ENCODE assay signal across 22 cellular contexts in genomic region chr3:95815828-95816227, GRCh38.
A peak's percentile ranks its signal among the peaks of the same experiment; 100 is the strongest.
DNase-seq lines count a peak whose midpoint lies in the region; ATAC-seq and TF ChIP-seq lines count a peak whose summit lies in the region.
"Had no signal": no experiment of that assay in that cellular context is flagged by ENCODE, and none has a peak within 500 bp of the region (broad histone marks: within the 10 kb centered on the region; RNA-seq: fewer than 3 reads in every experiment).

No MANE protein-coding gene starts in this region.

- no peaks in the 10 kb centered on the region for H3K4me1 ChIP-seq in left ventricle myocardium inferior
- H3K4me1 ChIP-seq: BLaER1 treated with 17β-estradiol and CSF1 and Interleukin-3, amounts not matched to agents 10 nM and 100 nM; Peyer's patch had no signal

- no peaks in the 10 kb centered on the region for H3K27me3 ChIP-seq in left ventricle myocardium inferior (ENCODE audit: low read depth)
- H3K27me3 ChIP-seq: BLaER1 treated with 17β-estradiol and CSF1 and Interleukin-3, amounts not matched to agents 10 nM and 100 nM; Peyer's patch had no signal

- H3K27ac ChIP-seq in left ventricle myocardium inferior (replicated peaks) = no peak overlapping the region
- H3K27ac ChIP-seq: BLaER1 treated with 17β-estradiol and CSF1 and Interleukin-3, amounts not matched to agents 10 nM and 100 nM; GM23248; Peyer's patch; SK-N-MC had no signal

- ATAC-seq in left cardiac atrium = no peak
- ATAC-seq in HG03460 (IDR thresholded peaks at IDR 0.05; ENCODE audit: unreplicated experiment) = no peak

- peak; percentile 19 for DNase-seq in left cardiac atrium
- DNase-seq in left ventricle myocardium inferior = no peak
- DNase-seq in amniotic epithelial cell (ENCODE audit: low read depth) = peak; percentile 51
- peak; percentile 96 for DNase-seq in islet precursor cell
- DNase-seq in NCI-H2081 treated with DMSO at 0.1 percent for 48 hours (lab: John Stamatoyannopoulos, UW) = no peak
- no peak for DNase-seq in ecto neural progenitor cell (ENCODE audit: low spot score)
- no peak for DNase-seq in NCI-H128 (lab: John Stamatoyannopoulos, UW; ENCODE audit: unreplicated experiment)
- DNase-seq: 8988T; CD8-positive, alpha-beta memory T cell; DMS79 treated with DMSO at 0.1 percent for 48 hours; GM23248; HCEC 1CT; KBM-7; NCI-H1048; NCI-H146; NCI-H2081; NCI-H524 treated with DMSO at 0.1 percent for 48 hours; Peyer's patch; Right ventricle myocardium superior had no signal

- intact Hi-C loops in left cardiac atrium (cut with DNase I) (no loop called here), left ventricle myocardium inferior (cut with micrococcal nuclease) (no loop called here)

- H3K4me3 ChIP-seq in left ventricle myocardium inferior = no peak overlapping the region
- H3K4me3 ChIP-seq: BLaER1 treated with 17β-estradiol and CSF1 and Interleukin-3, amounts not matched to agents 10 nM and 100 nM; GM23248; Peyer's patch; SK-N-MC had no signal

- H3K9me3 ChIP-seq in left ventricle myocardium inferior (replicated peaks) = no peaks in the 10 kb centered on the region
- H3K9me3 ChIP-seq: BLaER1 treated with 17β-estradiol and CSF1 and Interleukin-3, amounts not matched to agents 10 nM and 100 nM; Peyer's patch had no signal

- no peak for TF ChIP-seq CTCF in left ventricle myocardium inferior (IDR thresholded peaks at IDR 0.05; ENCODE audit: borderline replicate concordance)

- no peaks in the 10 kb centered on the region for H3K36me3 ChIP-seq in left ventricle myocardium inferior
- H3K36me3 ChIP-seq: BLaER1 treated with 17β-estradiol and CSF1 and Interleukin-3, amounts not matched to agents 10 nM and 100 nM; Peyer's patch had no signal

Comparison
In these comparisons a context has a peak if more than half of its experiments do, and no peak if none do; other contexts are left out.
1. DNase-seq: peak in left cardiac atrium (single experiment), amniotic epithelial cell (single experiment) and islet precursor cell (single experiment); none in left ventricle myocardium inferior (single experiment), NCI-H2081 treated with DMSO at 0.1 percent for 48 hours (single experiment), ecto neural progenitor cell (single experiment) and NCI-H128 (single experiment).